ENCODE assay signal across 29 cellular contexts in the genomic region with DNA sequence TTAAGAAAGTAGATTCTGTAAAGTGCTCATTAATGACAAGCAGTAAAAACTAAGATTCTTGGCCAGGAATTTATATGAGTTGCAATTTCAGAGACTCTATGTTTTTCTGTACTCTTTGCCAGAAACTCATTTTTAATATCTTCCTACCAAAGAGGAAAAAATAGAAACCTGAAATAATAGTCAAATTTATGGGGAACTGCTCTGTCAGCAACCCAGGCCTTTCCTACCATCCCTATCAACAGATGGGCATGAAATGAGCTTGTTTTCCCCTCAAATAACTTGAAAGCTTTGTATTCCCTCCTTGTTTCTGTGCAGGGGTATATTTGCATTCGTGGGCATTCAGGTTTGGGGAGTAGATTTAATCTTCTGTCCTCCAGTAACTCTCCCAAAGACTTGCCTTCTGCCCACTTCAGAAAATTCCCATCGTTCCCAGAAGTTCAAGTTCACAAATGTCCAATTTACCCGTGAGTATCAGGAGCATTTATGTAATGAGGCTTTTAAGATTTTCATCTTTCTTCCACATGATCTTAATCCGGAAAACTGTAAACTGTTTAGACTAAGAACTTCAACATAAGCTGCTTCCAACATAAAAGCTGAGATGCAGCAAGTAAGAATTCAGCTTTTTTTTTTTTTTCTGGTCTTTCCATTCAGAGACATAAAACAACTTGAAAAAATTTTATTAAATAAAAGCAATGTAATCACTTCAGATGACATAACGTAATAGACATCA.
"Had no signal": no experiment of that assay in that cellular context is flagged by ENCODE, and none has a peak within 500 bp of the region (broad histone marks: within the 10 kb centered on the region; RNA-seq: fewer than 3 reads in every experiment).

No MANE protein-coding gene starts in this region.

- H3K27ac ChIP-seq: esophagus squamous epithelium, foreskin keratinocyte, gastroesophageal sphincter, heart left ventricle, lower lobe of right lung, pancreas, right lobe of liver, suprapubic skin, thyroid gland, vagina had no signal

- H3K4me1 Mint-ChIP-seq: endodermal cell; immature natural killer cell; naive thymus-derived CD8-positive, alpha-beta T cell; stimulated activated naive CD8-positive, alpha-beta T cell treated with anti-CD3 and anti-CD28 coated beads, Interleukin-15, amount 100 ng/mL, for 72 hours had no signal

- H3K4me3 ChIP-seq: esophagus squamous epithelium, gastroesophageal sphincter, heart left ventricle, lower lobe of right lung, pancreas, right lobe of liver, suprapubic skin, thyroid gland, vagina had no signal

- H3K4me3 Mint-ChIP-seq: endodermal cell; immature natural killer cell; naive thymus-derived CD8-positive, alpha-beta T cell; stimulated activated naive CD8-positive, alpha-beta T cell treated with anti-CD3 and anti-CD28 coated beads, Interleukin-15, amount 100 ng/mL, for 72 hours had no signal

- H3K4me1 ChIP-seq: esophagus squamous epithelium, heart left ventricle, lower lobe of right lung, pancreas, right lobe of liver, suprapubic skin, vagina had no signal

- H3K9me3 ChIP-seq: esophagus squamous epithelium, gastroesophageal sphincter, heart left ventricle, lower lobe of right lung, pancreas, right lobe of liver, suprapubic skin, thyroid gland, vagina had no signal

- H3K27me3 ChIP-seq: esophagus squamous epithelium, foreskin keratinocyte, gastroesophageal sphincter, pancreas, right lobe of liver, suprapubic skin, thyroid gland, vagina had no signal

- H3K36me3 Mint-ChIP-seq: naive thymus-derived CD8-positive, alpha-beta T cell had no signal

- H3K36me3 ChIP-seq: esophagus squamous epithelium, gastroesophageal sphincter, heart left ventricle, lower lobe of right lung, pancreas, right lobe of liver, suprapubic skin, thyroid gland, vagina had no signal

- H3K9me3 Mint-ChIP-seq: endodermal cell; stimulated activated naive CD8-positive, alpha-beta T cell treated with anti-CD3 and anti-CD28 coated beads, Interleukin-15, amount 100 ng/mL, for 72 hours had no signal

- ATAC-seq: foreskin keratinocyte; gastroesophageal sphincter; heart left ventricle; left ventricle myocardium superior; lower lobe of right lung; naive thymus-derived CD8-positive, alpha-beta T cell; pancreas; right lobe of liver; stimulated activated naive CD8-positive, alpha-beta T cell treated with anti-CD3 and anti-CD28 coated beads, Interleukin-15, amount 100 ng/mL, for 72 hours had no signal

- H3K27ac Mint-ChIP-seq: endodermal cell; immature natural killer cell; naive thymus-derived CD8-positive, alpha-beta T cell; stimulated activated naive CD8-positive, alpha-beta T cell treated with anti-CD3 and anti-CD28 coated beads, Interleukin-15, amount 100 ng/mL, for 72 hours had no signal

- DNase-seq: cerebellar nuclear complex; cortex of kidney; effector CD8-positive, alpha-beta T cell; endodermal cell; erythroblast; esophagus squamous epithelium; foreskin keratinocyte; heart left ventricle; hippocampal formation; immature natural killer cell; islet precursor cell; left ventricle myocardium superior; lower lobe of right lung; naive thymus-derived CD8-positive, alpha-beta T cell; occipital lobe; pancreas; retina; right lobe of liver; small intestine; stimulated activated CD4-positive, alpha-beta T cell treated with anti-CD3 and anti-CD28 coated beads, Interleukin-12 subunit alpha, Interleukin-12 subunit beta, amount 100 ng/mL, for 4 hours; stimulated activated CD4-positive, alpha-beta T cell treated with anti-CD3 and anti-CD28 coated beads, Interleukin-1b, Interleukin-23, amount 100 ng/mL, for 48 hours; stimulated activated CD4-positive, alpha-beta T cell treated with anti-CD3 and anti-CD28 coated beads, Interleukin-4, amount 100 ng/mL, for 1 hour; stimulated activated CD8-positive, alpha-beta memory T cell treated with anti-CD3 and anti-CD28 coated beads, Interleukin-4, amount 100 ng/mL, for 48 hours; stimulated activated naive CD4-positive, alpha-beta T cell; stimulated activated naive CD8-positive, alpha-beta T cell treated with anti-CD3 and anti-CD28 coated beads, Interleukin-15, amount 100 ng/mL, for 72 hours; thyroid gland had no signal

- FAIRE-seq: pancreas, small intestine had no signal
